Comparison of ENCODE assay signal across 17 cellular contexts in the genomic region with DNA sequence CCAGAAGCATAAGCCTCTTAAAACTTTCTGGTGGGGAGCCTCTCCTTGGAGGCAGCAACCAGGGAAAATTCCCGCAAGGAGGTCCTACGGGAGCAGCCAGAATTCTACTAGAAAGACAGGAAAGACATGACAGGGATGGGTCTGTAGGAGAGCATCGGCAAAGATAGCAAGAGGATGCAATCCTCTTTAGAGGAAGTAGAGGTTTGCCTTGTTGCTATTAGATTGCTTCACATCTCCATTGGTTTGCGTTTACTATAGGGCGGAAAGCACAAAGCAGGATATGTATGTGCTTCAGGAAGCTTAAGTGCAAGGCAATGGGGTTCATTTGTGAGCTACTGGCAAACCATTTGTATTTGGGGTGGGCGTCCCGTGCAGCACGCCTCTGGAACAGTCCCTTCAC.
"Had no signal": no experiment of that assay in that cellular context is flagged by ENCODE, and none has a peak within 500 bp of the region (broad histone marks: within the 10 kb centered on the region; RNA-seq: fewer than 3 reads in every experiment).

No MANE protein-coding gene starts in this region.

- H3K27me3 Mint-ChIP-seq: stimulated activated memory B cell treated with anti-CD40 and anti-IgM and Interleukin-4, amounts not matched to agents 10 μg/mL and 1 μg/mL and 100 μg/mL, for 72 hours had no signal

- ATAC-seq: activated naive CD8-positive, alpha-beta T cell treated with anti-CD3 and anti-CD28 coated beads, Interleukin-2, amount 50 U/mL, for 24 hours; stimulated activated memory B cell treated with anti-CD40 and anti-IgM and Interleukin-4, amounts not matched to agents 10 μg/mL and 1 μg/mL and 100 μg/mL, for 72 hours had no signal

- H3K4me3 Mint-ChIP-seq: activated naive CD8-positive, alpha-beta T cell treated with anti-CD3 and anti-CD28 coated beads, Interleukin-2, amount 50 U/mL, for 24 hours; activated T-helper 1 cell treated with anti-CD3 and anti-CD28 coated beads, Interleukin-12 subunit alpha, Interleukin-12 subunit beta, Interleukin-2, Interleukin-4 antibody, amounts not matched to agents 30 ng/mL and 10 ng/mL and 1 ng/mL, durations not matched to agents 14 hours and 24 hours and 36 hours; naive B cell; stimulated activated memory B cell treated with anti-CD40 and anti-IgM and Interleukin-4, amounts not matched to agents 10 μg/mL and 1 μg/mL and 100 μg/mL, for 72 hours had no signal

- H3K4me3 ChIP-seq: cardiac muscle cell, lung, right atrium auricular region, smooth muscle cell, tibial nerve had no signal

- H3K9me3 ChIP-seq: neutrophil, right atrium auricular region, tibial nerve had no signal

- H3K36me3 Mint-ChIP-seq: naive B cell; stimulated activated memory B cell treated with anti-CD40 and anti-IgM and Interleukin-4, amounts not matched to agents 10 μg/mL and 1 μg/mL and 100 μg/mL, for 72 hours had no signal

- FAIRE-seq: colon had no signal

- H3K4me2 ChIP-seq: smooth muscle cell had no signal

- H3K4me1 Mint-ChIP-seq: activated naive CD8-positive, alpha-beta T cell treated with anti-CD3 and anti-CD28 coated beads, Interleukin-2, amount 50 U/mL, for 24 hours; naive B cell; stimulated activated memory B cell treated with anti-CD40 and anti-IgM and Interleukin-4, amounts not matched to agents 10 μg/mL and 1 μg/mL and 100 μg/mL, for 72 hours had no signal

- H3K27me3 ChIP-seq: cardiac muscle cell, neutrophil, right atrium auricular region, tibial nerve had no signal

- H3K27ac ChIP-seq: cardiac muscle cell, neutrophil, WERI-Rb-1 had no signal

- DNase-seq: activated CD4-positive, alpha-beta T cell treated with anti-CD3 and anti-CD28 coated beads for 4 hours; activated naive CD4-positive, alpha-beta T cell; activated naive CD8-positive, alpha-beta T cell treated with anti-CD3 and anti-CD28 coated beads, Interleukin-2, amount 50 U/mL, for 24 hours; hypothalamus; naive B cell; posterior cingulate gyrus; T1000; WERI-Rb-1 had no signal

- H3K36me3 ChIP-seq: cardiac muscle cell, neutrophil, right atrium auricular region, tibial nerve, WERI-Rb-1 had no signal

- H3K9me3 Mint-ChIP-seq: activated naive CD8-positive, alpha-beta T cell treated with anti-CD3 and anti-CD28 coated beads, Interleukin-2, amount 50 U/mL, for 24 hours; activated T-helper 1 cell treated with anti-CD3 and anti-CD28 coated beads, Interleukin-12 subunit alpha, Interleukin-12 subunit beta, Interleukin-2, Interleukin-4 antibody, amounts not matched to agents 30 ng/mL and 10 ng/mL and 1 ng/mL, durations not matched to agents 14 hours and 24 hours and 36 hours; stimulated activated memory B cell treated with anti-CD40 and anti-IgM and Interleukin-4, amounts not matched to agents 10 μg/mL and 1 μg/mL and 100 μg/mL, for 72 hours had no signal

- H3K27ac Mint-ChIP-seq: activated naive CD8-positive, alpha-beta T cell treated with anti-CD3 and anti-CD28 coated beads, Interleukin-2, amount 50 U/mL, for 24 hours; activated T-helper 1 cell treated with anti-CD3 and anti-CD28 coated beads, Interleukin-12 subunit alpha, Interleukin-12 subunit beta, Interleukin-2, Interleukin-4 antibody, amounts not matched to agents 30 ng/mL and 10 ng/mL and 1 ng/mL, durations not matched to agents 14 hours and 24 hours and 36 hours; stimulated activated memory B cell treated with anti-CD40 and anti-IgM and Interleukin-4, amounts not matched to agents 10 μg/mL and 1 μg/mL and 100 μg/mL, for 72 hours had no signal
